1 cellular context compared by ENCODE assay signal in the genomic region with DNA sequence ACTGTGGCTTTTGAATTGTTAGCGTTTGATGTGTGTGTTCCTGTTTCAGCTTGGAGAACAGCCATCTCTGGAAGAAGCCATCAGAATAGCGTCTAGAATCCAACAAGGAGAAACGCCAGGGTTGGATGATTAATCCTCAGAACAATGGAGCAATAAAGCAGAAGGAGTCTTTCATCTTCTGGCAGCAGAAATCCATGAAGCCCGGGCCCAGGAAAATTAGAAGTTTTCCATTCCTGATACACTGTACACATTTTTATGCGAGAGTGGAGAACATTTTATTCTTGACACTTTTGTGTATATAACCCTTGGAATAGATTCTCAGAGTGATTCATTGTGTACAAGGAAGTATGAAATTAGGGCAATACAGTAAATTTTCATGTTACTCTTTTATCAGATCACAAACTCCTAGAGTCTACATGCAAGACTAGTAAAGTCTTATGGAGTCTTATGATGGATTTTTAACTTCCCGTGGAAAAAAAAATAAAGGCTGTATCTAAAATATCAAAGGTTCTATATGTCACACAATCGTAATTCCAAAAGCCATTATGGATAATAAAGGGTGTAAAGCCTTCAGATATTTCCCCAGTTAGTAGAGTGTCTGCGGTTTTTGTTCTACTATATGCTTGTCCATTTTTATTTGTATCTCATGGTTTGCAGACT.
TF ChIP-seq lines count a peak whose summit lies in the region.

No MANE protein-coding gene starts in this region.

TF ChIP-seq in HCT116, 20 proteins besides CTCF, POLR2A, EP300 and RAD21 (continued from another document):
- TF ChIP-seq, protein P1, sequence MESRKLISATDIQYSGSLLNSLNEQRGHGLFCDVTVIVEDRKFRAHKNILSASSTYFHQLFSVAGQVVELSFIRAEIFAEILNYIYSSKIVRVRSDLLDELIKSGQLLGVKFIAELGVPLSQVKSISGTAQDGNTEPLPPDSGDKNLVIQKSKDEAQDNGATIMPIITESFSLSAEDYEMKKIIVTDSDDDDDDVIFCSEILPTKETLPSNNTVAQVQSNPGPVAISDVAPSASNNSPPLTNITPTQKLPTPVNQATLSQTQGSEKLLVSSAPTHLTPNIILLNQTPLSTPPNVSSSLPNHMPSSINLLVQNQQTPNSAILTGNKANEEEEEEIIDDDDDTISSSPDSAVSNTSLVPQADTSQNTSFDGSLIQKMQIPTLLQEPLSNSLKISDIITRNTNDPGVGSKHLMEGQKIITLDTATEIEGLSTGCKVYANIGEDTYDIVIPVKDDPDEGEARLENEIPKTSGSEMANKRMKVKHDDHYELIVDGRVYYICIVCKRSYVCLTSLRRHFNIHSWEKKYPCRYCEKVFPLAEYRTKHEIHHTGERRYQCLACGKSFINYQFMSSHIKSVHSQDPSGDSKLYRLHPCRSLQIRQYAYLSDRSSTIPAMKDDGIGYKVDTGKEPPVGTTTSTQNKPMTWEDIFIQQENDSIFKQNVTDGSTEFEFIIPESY (IDR thresholded peaks at IDR 0.05; ENCODE audit: extremely low read depth, insufficient replicate concordance, low read length), result no peak
- TF ChIP-seq FOSL1 (IDR thresholded peaks at IDR 0.05; ENCODE audit: low read depth) (peak; percentile 20; the same call in 1 of the 2 replicates), YY1 (IDR thresholded peaks at IDR 0.05; ENCODE audit: extremely low read depth, insufficient replicate concordance, low read depth, low read length) (no peak), EZH2 (IDR thresholded peaks at IDR 0.05) (no peak), CEBPB (IDR thresholded peaks at IDR 0.05; ENCODE audit: low read depth) (peak; percentile 54; the same call in 1 of the 2 replicates), TCF7L2 (IDR thresholded peaks at IDR 0.05; ENCODE audit: borderline replicate concordance, extremely low read depth, insufficient read depth, insufficient read length) (no peak), ELF1 (IDR thresholded peaks at IDR 0.05; ENCODE audit: borderline replicate concordance, low read depth) (no peak), ZNF274 (IDR thresholded peaks at IDR 0.05; ENCODE audit: low read depth, low read length) (no peak), SIN3A (IDR thresholded peaks at IDR 0.05; ENCODE audit: low read depth) (no peak), POLR2AphosphoS5 (IDR thresholded peaks at IDR 0.05; ENCODE audit: low read depth, low read length) (no peak), ZFX (IDR thresholded peaks at IDR 0.05) (no peak)
TF ChIP-seq in HCT116: peak in this region for 4.
